21 cellular contexts compared by ENCODE assay signal in the genomic region with DNA sequence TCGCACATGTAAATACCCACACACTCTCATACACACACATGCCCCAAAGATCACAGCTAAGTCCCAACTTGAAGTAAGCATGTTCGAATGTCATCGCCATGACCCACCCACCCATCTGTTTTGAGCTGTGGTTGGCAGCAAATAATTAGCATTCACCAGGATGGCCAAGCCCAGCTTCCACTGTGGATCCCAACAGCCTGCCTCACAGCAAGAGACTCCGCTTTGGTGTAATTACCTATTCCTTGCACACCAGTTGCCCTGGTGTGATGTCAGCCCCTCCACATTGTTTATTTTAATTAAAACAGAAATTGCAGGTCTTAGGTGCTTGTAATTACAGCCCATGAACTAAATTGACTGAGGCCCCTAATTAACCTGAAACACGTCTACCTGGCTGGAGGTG.
"Had no signal": no experiment of that assay in that cellular context is flagged by ENCODE, and none has a peak within 500 bp of the region (broad histone marks: within the 10 kb centered on the region; RNA-seq: fewer than 3 reads in every experiment).

No MANE protein-coding gene starts in this region.

- DNase-seq: activated B cell treated with CpG ODN at 0.5 μM for 24 hours; activated naive CD4-positive, alpha-beta T cell; activated T-cell treated with anti-CD3 and anti-CD28 coated beads for 4 hours; activated T-cell treated with anti-CD3 and anti-CD28 coated beads, Interleukin-2, amount 50 U/mL, for 72 hours; anterior cingulate cortex; effector memory CD4-positive, alpha-beta T cell; erythroblast; head of caudate nucleus; hippocampal formation; left cardiac atrium; left ventricle myocardium superior; naive thymus-derived CD4-positive, alpha-beta T cell; pancreas; retina; sigmoid colon; stimulated activated CD4-positive, alpha-beta T cell treated with anti-CD3 and anti-CD28 coated beads, Interleukin-2, amount 100 ng/mL, for 24 hours; stimulated activated naive B cell treated with anti-CD40 and anti-IgM and Interleukin-4, amounts not matched to agents 10 μg/mL and 1 μg/mL and 100 μg/mL, for 72 hours; stomach; T-helper 2 cell; thyroid gland; upper lobe of left lung had no signal
